Comparison of ENCODE assay signal across 29 cellular contexts in the genomic region with DNA sequence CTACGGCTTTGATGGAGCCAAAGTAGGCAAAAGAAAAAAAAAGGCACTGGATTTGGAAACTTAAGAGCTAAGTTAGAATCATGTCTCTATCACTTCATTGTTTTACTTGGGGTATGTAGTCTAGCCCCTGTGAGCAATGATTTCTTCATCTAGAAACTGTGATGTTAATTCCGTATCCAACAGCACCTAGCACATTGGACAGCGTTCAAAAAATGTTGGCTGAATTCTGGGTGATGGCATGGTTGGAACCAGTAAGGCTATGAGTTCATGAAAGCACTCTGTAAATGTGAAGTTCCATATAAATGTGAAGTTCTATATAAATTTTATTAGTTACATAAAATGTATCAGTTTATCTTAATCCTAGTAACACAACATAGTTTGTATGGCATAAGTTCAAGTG.
A peak's percentile ranks its signal among the peaks of the same experiment; 100 is the strongest.
DNase-seq lines count a peak whose midpoint lies in the region; ATAC-seq, FAIRE-seq and TF ChIP-seq lines count a peak whose summit lies in the region.
"Had no signal": no experiment of that assay in that cellular context is flagged by ENCODE, and none has a peak within 500 bp of the region (broad histone marks: within the 10 kb centered on the region; RNA-seq: fewer than 3 reads in every experiment).

No MANE protein-coding gene starts in this region.

- CTCF ChIA-PET in A549 (lab: Yijun Ruan, JAX) = no interaction called here

- DNase-seq in A549 (ENCODE audit: low read depth in 1 of 2, low spot score in 1 of 2) (no peak), NCI-H187 (lab: John Stamatoyannopoulos, UW) (no peak)
- DNase-seq: 8988T; ACHN; AML-193; BE2C; C1 segment of cervical spinal cord; Caco-2; Calu3; CD4-positive, alpha-beta memory T cell; CD4-positive, alpha-beta T cell; CD4-positive, CD25-positive, alpha-beta regulatory T cell; CD8-positive, alpha-beta memory T cell; CD8-positive, alpha-beta T cell; COR-L47; DMS 273 treated with DMSO at 0.1 percent for 48 hours; DMS153; DMS53; DMS79; DMS79 treated with DMSO at 0.1 percent for 48 hours; DND-41; EL had no signal

- H3K4me1 ChIP-seq in A549 = no peaks in the 10 kb centered on the region
- H3K4me1 ChIP-seq: BE2C; BLaER1; BLaER1 treated with 17β-estradiol and CSF1 and Interleukin-3, amounts not matched to agents 10 nM and 100 nM; Caco-2 had no signal

- TF ChIP-seq EP300 in A549 (IDR thresholded peaks at IDR 0.05) (no peak), Ishikawa (IDR thresholded peaks at IDR 0.05; ENCODE audit: borderline replicate concordance) (no peak)

- WGBS in A549 (ENCODE audit: missing lambda C conversion rate) = 2% methylated on average over 3 of the region's 3 CpGs

- POLR2A ChIA-PET in A549 (lab: Yijun Ruan, JAX) = no interaction called here

- no peak overlapping the region for H3K4me2 ChIP-seq in A549
- H3K4me2 ChIP-seq: BLaER1; BLaER1 treated with 17β-estradiol and CSF1 and Interleukin-3, amounts not matched to agents 10 nM and 100 nM had no signal

- FAIRE-seq in A549 (lab: Jason Lieb, UNC) = no peak
- FAIRE-seq: D721Med had no signal

- H3K9me3 ChIP-seq in A549 = no peaks in the 10 kb centered on the region
- H3K9me3 ChIP-seq: BE2C; BLaER1; BLaER1 treated with 17β-estradiol and CSF1 and Interleukin-3, amounts not matched to agents 10 nM and 100 nM; Caco-2 had no signal

- TF ChIP-seq CTCF in A549 (IDR thresholded peaks at IDR 0.05) = no peak

- H3K4me3 ChIP-seq in A549 = no peak overlapping the region
- H3K4me3 ChIP-seq: BLaER1; BLaER1 treated with 17β-estradiol and CSF1 and Interleukin-3, amounts not matched to agents 10 nM and 100 nM had no signal

- ATAC-seq in A549 (no peak), GM18505 (IDR thresholded peaks at IDR 0.05; ENCODE audit: unreplicated experiment) (no peak)
- ATAC-seq: CD8-positive, alpha-beta T cell had no signal

- TF ChIP-seq RAD21 in A549 (conservative IDR thresholded peaks at IDR 0.05 in 1 of 2, IDR thresholded peaks at IDR 0.05 in 1 of 2) = no peak
- TF ChIP-seq RAD21 in Ishikawa (IDR thresholded peaks at IDR 0.05; ENCODE audit: low read depth) = no peak

- H3K27ac ChIP-seq in A549 = no peak overlapping the region
- H3K27ac ChIP-seq: 22Rv1; BLaER1; BLaER1 treated with 17β-estradiol and CSF1 and Interleukin-3, amounts not matched to agents 10 nM and 100 nM; C4-2B had no signal

- TF ChIP-seq POLR2A in A549 (IDR thresholded peaks at IDR 0.05; ENCODE audit: low read length) (no peak), GM18505 (IDR thresholded peaks at IDR 0.05; ENCODE audit: borderline replicate concordance, extremely low read depth, insufficient read depth, insufficient read length) (no peak)

TF ChIP-seq in A549, 52 proteins besides CTCF, POLR2A, EP300 and RAD21:
- TF ChIP-seq REST (IDR thresholded peaks at IDR 0.05) (peak; percentile 28; the same call in 1 of the 2 replicates), PBX3 (IDR thresholded peaks at IDR 0.05) (no peak)

TF ChIP-seq in Ishikawa, 13 proteins besides CTCF, POLR2A, EP300 and RAD21:
- TF ChIP-seq FOXM1 (IDR thresholded peaks at IDR 0.05; ENCODE audit: borderline replicate concordance, low read depth) (no peak), REST (IDR thresholded peaks at IDR 0.05; ENCODE audit: low read depth) (peak; percentile 62; the same call in 1 of the 2 replicates)
